In genomic region chr22:50253046-50253580, GRCh38 we compare ENCODE assay signal across 25 cellular contexts.
"Had no signal": no experiment of that assay in that cellular context is flagged by ENCODE, and none has a peak within 500 bp of the region (broad histone marks: within the 10 kb centered on the region; RNA-seq: fewer than 3 reads in every experiment).

No MANE protein-coding gene starts in this region.

- H3K4me1 Mint-ChIP-seq: endodermal cell, nephron had no signal

- H3K4me2 ChIP-seq: hepatocyte had no signal

- H2AFZ ChIP-seq: hepatocyte had no signal

- H3K4me3 Mint-ChIP-seq: dendritic cell treated with granulocyte-macrophage colony-stimulating factor and Interleukin-4, amounts not matched to agents 40 ng/mL and 50 ng/mL, for 4 days; endodermal cell; mesothelial cell of epicardium; type B pancreatic cell had no signal

- H3K9me3 ChIP-seq: colonic mucosa, gastroesophageal sphincter, heart left ventricle, left lung, mucosa of descending colon, neutrophil, prostate gland, right atrium auricular region, sigmoid colon, stomach, thyroid gland had no signal

- H3K27me3 Mint-ChIP-seq: type B pancreatic cell had no signal

- H3K4me3 ChIP-seq: colonic mucosa, gastroesophageal sphincter, hepatocyte, left lung, mucosa of descending colon, prostate gland, right atrium auricular region, sigmoid colon, stomach, thyroid gland had no signal

- H3K36me3 ChIP-seq: colonic mucosa, prostate gland, right atrium auricular region, sigmoid colon, thyroid gland had no signal

- H3K27me3 ChIP-seq: colonic mucosa, heart left ventricle, hepatocyte, left lung, right atrium auricular region, thyroid gland had no signal

- H3K27ac Mint-ChIP-seq: dendritic cell treated with granulocyte-macrophage colony-stimulating factor and Interleukin-4, amounts not matched to agents 40 ng/mL and 50 ng/mL, for 4 days; endodermal cell; mesothelial cell of epicardium; nephron; stimulated activated effector memory CD8-positive, alpha-beta T cell treated with anti-CD3 and anti-CD28 coated beads, Interleukin-12 subunit alpha, Interleukin-12 subunit beta, amount 100 ng/mL, for 72 hours; type B pancreatic cell had no signal

- H3K9me3 Mint-ChIP-seq: dendritic cell treated with granulocyte-macrophage colony-stimulating factor and Interleukin-4, amounts not matched to agents 40 ng/mL and 50 ng/mL, for 4 days; endodermal cell; mesothelial cell of epicardium; naive B cell; nephron; stimulated activated effector memory CD8-positive, alpha-beta T cell treated with anti-CD3 and anti-CD28 coated beads, Interleukin-12 subunit alpha, Interleukin-12 subunit beta, amount 100 ng/mL, for 72 hours; type B pancreatic cell had no signal

- H3K27ac ChIP-seq: colonic mucosa, epithelial cell of prostate, heart left ventricle, hepatocyte, left lung, prostate gland, right atrium auricular region, thyroid gland had no signal

- H3K36me3 Mint-ChIP-seq: mesothelial cell of epicardium, naive B cell, type B pancreatic cell had no signal

- DNase-seq: colonic mucosa; effector CD8-positive, alpha-beta T cell; endodermal cell; left cardiac atrium; left lung; mucosa of descending colon; naive B cell; sigmoid colon; stimulated activated CD4-positive, alpha-beta T cell treated with anti-CD3 and anti-CD28 coated beads, Interleukin-2, amount 100 ng/mL, for 24 hours; stimulated activated CD4-positive, alpha-beta T cell treated with anti-CD3 and anti-CD28 coated beads, Interleukin-4, amount 100 ng/mL, for 24 hours; stimulated activated naive CD4-positive, alpha-beta T cell treated with Interleukin-2 at 50 U/mL for 16 hours; stomach had no signal

- ATAC-seq: left cardiac atrium, left lung, mucosa of descending colon had no signal
